In the genomic region with DNA sequence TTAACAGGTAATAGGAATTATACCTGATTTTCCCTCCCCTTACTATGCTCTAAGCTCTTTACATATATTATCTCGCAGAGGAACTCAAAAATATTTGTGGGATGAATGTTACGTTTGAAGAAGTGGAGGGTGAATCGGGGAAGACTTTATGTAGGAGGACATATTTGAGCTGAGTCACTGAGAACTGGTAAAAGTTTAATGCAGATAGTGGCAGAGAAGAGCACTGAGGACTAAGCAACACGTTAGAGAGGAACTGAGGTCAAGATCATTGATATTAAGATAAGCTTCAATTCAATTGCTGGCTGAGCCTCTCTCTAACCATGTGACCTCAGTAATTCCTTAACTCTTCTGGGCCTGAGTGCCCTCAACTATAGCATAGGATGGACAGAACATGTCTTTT, we compare ENCODE assay signal across 1 cellular context.
TF ChIP-seq lines count a peak whose summit lies in the region.

No MANE protein-coding gene starts in this region.

TF ChIP-seq in IMR-90, 13 proteins besides CTCF, POLR2A, EP300 and RAD21 (continued from another document):
- TF ChIP-seq BHLHE40 (IDR thresholded peaks at IDR 0.05; ENCODE audit: low read depth, low read length) (no peak), CHD1 (IDR thresholded peaks at IDR 0.05; ENCODE audit: low read depth, low read length) (no peak), USF2 (IDR thresholded peaks at IDR 0.05; ENCODE audit: low read depth, low read length) (no peak), MXI1 (IDR thresholded peaks at IDR 0.05; ENCODE audit: borderline replicate concordance, low read depth, low read length) (no peak), RFX5 (IDR thresholded peaks at IDR 0.05; ENCODE audit: low read depth, low read length) (no peak), SMC3 (IDR thresholded peaks at IDR 0.05; ENCODE audit: low read depth, low read length) (no peak), MAFK (IDR thresholded peaks at IDR 0.05; ENCODE audit: low read depth, low read length) (no peak), FOS (IDR thresholded peaks at IDR 0.05; ENCODE audit: low read depth, low read length) (no peak), MAZ (IDR thresholded peaks at IDR 0.05; ENCODE audit: borderline replicate concordance, low read depth, low read length) (no peak)
TF ChIP-seq in IMR-90: peak in this region for 0.
